Comparison of ENCODE assay signal across 1 cellular context in the genomic region with DNA sequence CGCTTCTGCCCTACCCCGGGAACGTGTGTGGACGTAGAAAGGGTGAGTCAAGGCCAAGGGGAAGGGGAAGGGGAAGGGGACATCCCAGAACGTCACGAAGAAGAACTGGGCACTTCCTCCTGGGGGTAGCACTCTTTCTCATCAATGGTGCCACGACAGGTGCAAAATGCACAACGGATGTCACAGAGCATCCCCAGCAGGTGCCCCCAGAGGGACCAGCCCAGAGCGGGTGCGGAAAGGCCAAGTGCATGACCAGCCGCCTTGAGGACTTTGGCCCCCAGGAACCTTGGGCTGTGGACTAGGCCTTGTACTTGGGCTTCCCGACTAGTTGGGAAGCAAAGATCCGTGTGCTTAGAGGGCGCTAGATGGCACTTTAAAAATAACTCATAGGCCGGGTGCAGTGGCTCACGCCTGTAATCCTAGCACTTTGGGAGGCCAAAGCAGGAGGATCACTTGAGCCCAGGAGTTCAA.
TF ChIP-seq lines count a peak whose summit lies in the region.

No MANE protein-coding gene starts in this region.

TF ChIP-seq in HepG2, 621 proteins besides CTCF, POLR2A, EP300 and RAD21 (continued from another document and continues in another):
- TF ChIP-seq, protein P1, sequence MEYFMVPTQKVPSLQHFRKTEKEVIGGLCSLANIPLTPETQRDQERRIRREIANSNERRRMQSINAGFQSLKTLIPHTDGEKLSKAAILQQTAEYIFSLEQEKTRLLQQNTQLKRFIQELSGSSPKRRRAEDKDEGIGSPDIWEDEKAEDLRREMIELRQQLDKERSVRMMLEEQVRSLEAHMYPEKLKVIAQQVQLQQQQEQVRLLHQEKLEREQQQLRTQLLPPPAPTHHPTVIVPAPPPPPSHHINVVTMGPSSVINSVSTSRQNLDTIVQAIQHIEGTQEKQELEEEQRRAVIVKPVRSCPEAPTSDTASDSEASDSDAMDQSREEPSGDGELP (IDR thresholded peaks at IDR 0.05; ENCODE audit: borderline replicate concordance, low read depth) = no peak
- TF ChIP-seq, protein P2, sequence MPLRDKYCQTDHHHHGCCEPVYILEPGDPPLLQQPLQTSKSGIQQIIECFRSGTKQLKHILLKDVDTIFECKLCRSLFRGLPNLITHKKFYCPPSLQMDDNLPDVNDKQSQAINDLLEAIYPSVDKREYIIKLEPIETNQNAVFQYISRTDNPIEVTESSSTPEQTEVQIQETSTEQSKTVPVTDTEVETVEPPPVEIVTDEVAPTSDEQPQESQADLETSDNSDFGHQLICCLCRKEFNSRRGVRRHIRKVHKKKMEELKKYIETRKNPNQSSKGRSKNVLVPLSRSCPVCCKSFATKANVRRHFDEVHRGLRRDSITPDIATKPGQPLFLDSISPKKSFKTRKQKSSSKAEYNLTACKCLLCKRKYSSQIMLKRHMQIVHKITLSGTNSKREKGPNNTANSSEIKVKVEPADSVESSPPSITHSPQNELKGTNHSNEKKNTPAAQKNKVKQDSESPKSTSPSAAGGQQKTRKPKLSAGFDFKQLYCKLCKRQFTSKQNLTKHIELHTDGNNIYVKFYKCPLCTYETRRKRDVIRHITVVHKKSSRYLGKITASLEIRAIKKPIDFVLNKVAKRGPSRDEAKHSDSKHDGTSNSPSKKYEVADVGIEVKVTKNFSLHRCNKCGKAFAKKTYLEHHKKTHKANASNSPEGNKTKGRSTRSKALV (CRISPR knock-in tag; IDR thresholded peaks at IDR 0.05) = no peak
- no peak for TF ChIP-seq MEIS2 (CRISPR knock-in tag; IDR thresholded peaks at IDR 0.05)
- TF ChIP-seq ZBTB21 (CRISPR knock-in tag; IDR thresholded peaks at IDR 0.05) = peak; percentile 40; the same call in 1 of the 2 replicates
- TF ChIP-seq ZNF441 (CRISPR knock-in tag; IDR thresholded peaks at IDR 0.05; ENCODE audit: borderline replicate concordance) = peak; percentile 52; the same call in 1 of the 2 replicates
- TF ChIP-seq, protein P3, sequence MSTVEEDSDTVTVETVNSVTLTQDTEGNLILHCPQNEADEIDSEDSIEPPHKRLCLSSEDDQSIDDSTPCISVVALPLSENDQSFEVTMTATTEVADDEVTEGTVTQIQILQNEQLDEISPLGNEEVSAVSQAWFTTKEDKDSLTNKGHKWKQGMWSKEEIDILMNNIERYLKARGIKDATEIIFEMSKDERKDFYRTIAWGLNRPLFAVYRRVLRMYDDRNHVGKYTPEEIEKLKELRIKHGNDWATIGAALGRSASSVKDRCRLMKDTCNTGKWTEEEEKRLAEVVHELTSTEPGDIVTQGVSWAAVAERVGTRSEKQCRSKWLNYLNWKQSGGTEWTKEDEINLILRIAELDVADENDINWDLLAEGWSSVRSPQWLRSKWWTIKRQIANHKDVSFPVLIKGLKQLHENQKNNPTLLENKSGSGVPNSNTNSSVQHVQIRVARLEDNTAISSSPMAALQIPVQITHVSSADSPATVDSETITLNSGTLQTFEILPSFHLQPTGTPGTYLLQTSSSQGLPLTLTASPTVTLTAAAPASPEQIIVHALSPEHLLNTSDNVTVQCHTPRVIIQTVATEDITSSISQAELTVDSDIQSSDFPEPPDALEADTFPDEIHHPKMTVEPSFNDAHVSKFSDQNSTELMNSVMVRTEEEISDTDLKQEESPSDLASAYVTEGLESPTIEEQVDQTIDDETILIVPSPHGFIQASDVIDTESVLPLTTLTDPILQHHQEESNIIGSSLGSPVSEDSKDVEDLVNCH (CRISPR knock-in tag; IDR thresholded peaks at IDR 0.05) = no peak
- TF ChIP-seq, protein P4, sequence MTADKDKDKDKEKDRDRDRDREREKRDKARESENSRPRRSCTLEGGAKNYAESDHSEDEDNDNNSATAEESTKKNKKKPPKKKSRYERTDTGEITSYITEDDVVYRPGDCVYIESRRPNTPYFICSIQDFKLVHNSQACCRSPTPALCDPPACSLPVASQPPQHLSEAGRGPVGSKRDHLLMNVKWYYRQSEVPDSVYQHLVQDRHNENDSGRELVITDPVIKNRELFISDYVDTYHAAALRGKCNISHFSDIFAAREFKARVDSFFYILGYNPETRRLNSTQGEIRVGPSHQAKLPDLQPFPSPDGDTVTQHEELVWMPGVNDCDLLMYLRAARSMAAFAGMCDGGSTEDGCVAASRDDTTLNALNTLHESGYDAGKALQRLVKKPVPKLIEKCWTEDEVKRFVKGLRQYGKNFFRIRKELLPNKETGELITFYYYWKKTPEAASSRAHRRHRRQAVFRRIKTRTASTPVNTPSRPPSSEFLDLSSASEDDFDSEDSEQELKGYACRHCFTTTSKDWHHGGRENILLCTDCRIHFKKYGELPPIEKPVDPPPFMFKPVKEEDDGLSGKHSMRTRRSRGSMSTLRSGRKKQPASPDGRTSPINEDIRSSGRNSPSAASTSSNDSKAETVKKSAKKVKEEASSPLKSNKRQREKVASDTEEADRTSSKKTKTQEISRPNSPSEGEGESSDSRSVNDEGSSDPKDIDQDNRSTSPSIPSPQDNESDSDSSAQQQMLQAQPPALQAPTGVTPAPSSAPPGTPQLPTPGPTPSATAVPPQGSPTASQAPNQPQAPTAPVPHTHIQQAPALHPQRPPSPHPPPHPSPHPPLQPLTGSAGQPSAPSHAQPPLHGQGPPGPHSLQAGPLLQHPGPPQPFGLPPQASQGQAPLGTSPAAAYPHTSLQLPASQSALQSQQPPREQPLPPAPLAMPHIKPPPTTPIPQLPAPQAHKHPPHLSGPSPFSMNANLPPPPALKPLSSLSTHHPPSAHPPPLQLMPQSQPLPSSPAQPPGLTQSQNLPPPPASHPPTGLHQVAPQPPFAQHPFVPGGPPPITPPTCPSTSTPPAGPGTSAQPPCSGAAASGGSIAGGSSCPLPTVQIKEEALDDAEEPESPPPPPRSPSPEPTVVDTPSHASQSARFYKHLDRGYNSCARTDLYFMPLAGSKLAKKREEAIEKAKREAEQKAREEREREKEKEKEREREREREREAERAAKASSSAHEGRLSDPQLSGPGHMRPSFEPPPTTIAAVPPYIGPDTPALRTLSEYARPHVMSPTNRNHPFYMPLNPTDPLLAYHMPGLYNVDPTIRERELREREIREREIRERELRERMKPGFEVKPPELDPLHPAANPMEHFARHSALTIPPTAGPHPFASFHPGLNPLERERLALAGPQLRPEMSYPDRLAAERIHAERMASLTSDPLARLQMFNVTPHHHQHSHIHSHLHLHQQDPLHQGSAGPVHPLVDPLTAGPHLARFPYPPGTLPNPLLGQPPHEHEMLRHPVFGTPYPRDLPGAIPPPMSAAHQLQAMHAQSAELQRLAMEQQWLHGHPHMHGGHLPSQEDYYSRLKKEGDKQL (CRISPR knock-in tag; IDR thresholded peaks at IDR 0.05; ENCODE audit: low read depth) = peak; percentile 13; the same call in 1 of the 2 replicates
- TF ChIP-seq, protein P5, sequence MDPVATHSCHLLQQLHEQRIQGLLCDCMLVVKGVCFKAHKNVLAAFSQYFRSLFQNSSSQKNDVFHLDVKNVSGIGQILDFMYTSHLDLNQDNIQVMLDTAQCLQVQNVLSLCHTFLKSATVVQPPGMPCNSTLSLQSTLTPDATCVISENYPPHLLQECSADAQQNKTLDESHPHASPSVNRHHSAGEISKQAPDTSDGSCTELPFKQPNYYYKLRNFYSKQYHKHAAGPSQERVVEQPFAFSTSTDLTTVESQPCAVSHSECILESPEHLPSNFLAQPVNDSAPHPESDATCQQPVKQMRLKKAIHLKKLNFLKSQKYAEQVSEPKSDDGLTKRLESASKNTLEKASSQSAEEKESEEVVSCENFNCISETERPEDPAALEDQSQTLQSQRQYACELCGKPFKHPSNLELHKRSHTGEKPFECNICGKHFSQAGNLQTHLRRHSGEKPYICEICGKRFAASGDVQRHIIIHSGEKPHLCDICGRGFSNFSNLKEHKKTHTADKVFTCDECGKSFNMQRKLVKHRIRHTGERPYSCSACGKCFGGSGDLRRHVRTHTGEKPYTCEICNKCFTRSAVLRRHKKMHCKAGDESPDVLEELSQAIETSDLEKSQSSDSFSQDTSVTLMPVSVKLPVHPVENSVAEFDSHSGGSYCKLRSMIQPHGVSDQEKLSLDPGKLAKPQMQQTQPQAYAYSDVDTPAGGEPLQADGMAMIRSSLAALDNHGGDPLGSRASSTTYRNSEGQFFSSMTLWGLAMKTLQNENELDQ (CRISPR knock-in tag; IDR thresholded peaks at IDR 0.05; ENCODE audit: borderline replicate concordance) = no peak; the same call in 1 of the 2 replicates
- 0 out of 2 replicates have a peak, but pooled peaks have one; percentile 14 for TF ChIP-seq DPF2 (CRISPR knock-in tag; IDR thresholded peaks at IDR 0.05; ENCODE audit: borderline replicate concordance, low read depth)
- no peak for TF ChIP-seq NR3C1 (CRISPR knock-in tag; IDR thresholded peaks at IDR 0.05)
- TF ChIP-seq, protein P6, sequence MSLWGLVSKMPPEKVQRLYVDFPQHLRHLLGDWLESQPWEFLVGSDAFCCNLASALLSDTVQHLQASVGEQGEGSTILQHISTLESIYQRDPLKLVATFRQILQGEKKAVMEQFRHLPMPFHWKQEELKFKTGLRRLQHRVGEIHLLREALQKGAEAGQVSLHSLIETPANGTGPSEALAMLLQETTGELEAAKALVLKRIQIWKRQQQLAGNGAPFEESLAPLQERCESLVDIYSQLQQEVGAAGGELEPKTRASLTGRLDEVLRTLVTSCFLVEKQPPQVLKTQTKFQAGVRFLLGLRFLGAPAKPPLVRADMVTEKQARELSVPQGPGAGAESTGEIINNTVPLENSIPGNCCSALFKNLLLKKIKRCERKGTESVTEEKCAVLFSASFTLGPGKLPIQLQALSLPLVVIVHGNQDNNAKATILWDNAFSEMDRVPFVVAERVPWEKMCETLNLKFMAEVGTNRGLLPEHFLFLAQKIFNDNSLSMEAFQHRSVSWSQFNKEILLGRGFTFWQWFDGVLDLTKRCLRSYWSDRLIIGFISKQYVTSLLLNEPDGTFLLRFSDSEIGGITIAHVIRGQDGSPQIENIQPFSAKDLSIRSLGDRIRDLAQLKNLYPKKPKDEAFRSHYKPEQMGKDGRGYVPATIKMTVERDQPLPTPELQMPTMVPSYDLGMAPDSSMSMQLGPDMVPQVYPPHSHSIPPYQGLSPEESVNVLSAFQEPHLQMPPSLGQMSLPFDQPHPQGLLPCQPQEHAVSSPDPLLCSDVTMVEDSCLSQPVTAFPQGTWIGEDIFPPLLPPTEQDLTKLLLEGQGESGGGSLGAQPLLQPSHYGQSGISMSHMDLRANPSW (CRISPR knock-in tag; IDR thresholded peaks at IDR 0.05; ENCODE audit: borderline replicate concordance) = no peak
- TF ChIP-seq ATF7-NPFF (CRISPR knock-in tag; IDR thresholded peaks at IDR 0.05; ENCODE audit: low read depth) = peak; percentile 71
- no peak for TF ChIP-seq SMARCE1 (IDR thresholded peaks at IDR 0.05; ENCODE audit: borderline replicate concordance)
- TF ChIP-seq RNF2 (conservative IDR thresholded peaks at IDR 0.05; ENCODE audit: low read depth) = no peak
- TF ChIP-seq ZNF589 (CRISPR knock-in tag; conservative IDR thresholded peaks at IDR 0.05) = no peak
- TF ChIP-seq RCOR2 (CRISPR knock-in tag; IDR thresholded peaks at IDR 0.05) = peak; percentile 42; the same call in 1 of the 2 replicates
- TF ChIP-seq ZNF891 (CRISPR knock-in tag; IDR thresholded peaks at IDR 0.05) = peak; percentile 41; the same call in 1 of the 2 replicates
- no peak for TF ChIP-seq MYC (CRISPR knock-in tag; IDR thresholded peaks at IDR 0.05; ENCODE audit: borderline replicate concordance)
- no peak for TF ChIP-seq ZNF841 (CRISPR knock-in tag; IDR thresholded peaks at IDR 0.05; ENCODE audit: borderline replicate concordance)
- no peak for TF ChIP-seq ZNF292 (CRISPR knock-in tag; IDR thresholded peaks at IDR 0.05; ENCODE audit: borderline replicate concordance, low read depth)
- TF ChIP-seq, protein P7, sequence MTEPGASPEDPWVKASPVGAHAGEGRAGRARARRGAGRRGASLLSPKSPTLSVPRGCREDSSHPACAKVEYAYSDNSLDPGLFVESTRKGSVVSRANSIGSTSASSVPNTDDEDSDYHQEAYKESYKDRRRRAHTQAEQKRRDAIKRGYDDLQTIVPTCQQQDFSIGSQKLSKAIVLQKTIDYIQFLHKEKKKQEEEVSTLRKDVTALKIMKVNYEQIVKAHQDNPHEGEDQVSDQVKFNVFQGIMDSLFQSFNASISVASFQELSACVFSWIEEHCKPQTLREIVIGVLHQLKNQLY (CRISPR knock-in tag; IDR thresholded peaks at IDR 0.05) = no peak
- TF ChIP-seq, protein P8, sequence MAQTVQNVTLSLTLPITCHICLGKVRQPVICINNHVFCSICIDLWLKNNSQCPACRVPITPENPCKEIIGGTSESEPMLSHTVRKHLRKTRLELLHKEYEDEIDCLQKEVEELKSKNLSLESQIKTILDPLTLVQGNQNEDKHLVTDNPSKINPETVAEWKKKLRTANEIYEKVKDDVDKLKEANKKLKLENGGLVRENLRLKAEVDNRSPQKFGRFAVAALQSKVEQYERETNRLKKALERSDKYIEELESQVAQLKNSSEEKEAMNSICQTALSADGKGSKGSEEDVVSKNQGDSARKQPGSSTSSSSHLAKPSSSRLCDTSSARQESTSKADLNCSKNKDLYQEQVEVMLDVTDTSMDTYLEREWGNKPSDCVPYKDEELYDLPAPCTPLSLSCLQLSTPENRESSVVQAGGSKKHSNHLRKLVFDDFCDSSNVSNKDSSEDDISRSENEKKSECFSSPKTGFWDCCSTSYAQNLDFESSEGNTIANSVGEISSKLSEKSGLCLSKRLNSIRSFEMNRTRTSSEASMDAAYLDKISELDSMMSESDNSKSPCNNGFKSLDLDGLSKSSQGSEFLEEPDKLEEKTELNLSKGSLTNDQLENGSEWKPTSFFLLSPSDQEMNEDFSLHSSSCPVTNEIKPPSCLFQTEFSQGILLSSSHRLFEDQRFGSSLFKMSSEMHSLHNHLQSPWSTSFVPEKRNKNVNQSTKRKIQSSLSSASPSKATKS (CRISPR knock-in tag; IDR thresholded peaks at IDR 0.05) = no peak
- no peak for TF ChIP-seq FOXA3 (CRISPR knock-in tag; IDR thresholded peaks at IDR 0.05)
- peak; percentile 50; the same call in 1 of the 2 replicates for TF ChIP-seq HHEX (CRISPR knock-in tag; IDR thresholded peaks at IDR 0.05)
- TF ChIP-seq CBX5 (CRISPR knock-in tag; IDR thresholded peaks at IDR 0.05; ENCODE audit: borderline replicate concordance) = no peak
- TF ChIP-seq NRL (CRISPR knock-in tag; IDR thresholded peaks at IDR 0.05; ENCODE audit: borderline replicate concordance) = 0 out of 2 replicates have a peak, but pooled peaks have one; percentile 2
- TF ChIP-seq ELF3 (CRISPR knock-in tag; IDR thresholded peaks at IDR 0.05) = no peak
- TF ChIP-seq ZNF816 (CRISPR knock-in tag; IDR thresholded peaks at IDR 0.05; ENCODE audit: borderline replicate concordance) = no peak
- TF ChIP-seq ZNF724P (CRISPR knock-in tag; IDR thresholded peaks at IDR 0.05; ENCODE audit: borderline replicate concordance) = peak; percentile 31; the same call in 1 of the 2 replicates
- no peak for TF ChIP-seq TSC22D2 (CRISPR knock-in tag; IDR thresholded peaks at IDR 0.05; ENCODE audit: borderline replicate concordance)
- TF ChIP-seq PHF21A (CRISPR knock-in tag; IDR thresholded peaks at IDR 0.05) = peak; percentile 63
- peak; percentile 66 for TF ChIP-seq GATAD2A (CRISPR knock-in tag; IDR thresholded peaks at IDR 0.05)
- no peak for TF ChIP-seq ZNF629 (CRISPR knock-in tag; conservative IDR thresholded peaks at IDR 0.05)
- no peak for TF ChIP-seq SIN3B (IDR thresholded peaks at IDR 0.05; ENCODE audit: low read length)
- TF ChIP-seq, protein P9, sequence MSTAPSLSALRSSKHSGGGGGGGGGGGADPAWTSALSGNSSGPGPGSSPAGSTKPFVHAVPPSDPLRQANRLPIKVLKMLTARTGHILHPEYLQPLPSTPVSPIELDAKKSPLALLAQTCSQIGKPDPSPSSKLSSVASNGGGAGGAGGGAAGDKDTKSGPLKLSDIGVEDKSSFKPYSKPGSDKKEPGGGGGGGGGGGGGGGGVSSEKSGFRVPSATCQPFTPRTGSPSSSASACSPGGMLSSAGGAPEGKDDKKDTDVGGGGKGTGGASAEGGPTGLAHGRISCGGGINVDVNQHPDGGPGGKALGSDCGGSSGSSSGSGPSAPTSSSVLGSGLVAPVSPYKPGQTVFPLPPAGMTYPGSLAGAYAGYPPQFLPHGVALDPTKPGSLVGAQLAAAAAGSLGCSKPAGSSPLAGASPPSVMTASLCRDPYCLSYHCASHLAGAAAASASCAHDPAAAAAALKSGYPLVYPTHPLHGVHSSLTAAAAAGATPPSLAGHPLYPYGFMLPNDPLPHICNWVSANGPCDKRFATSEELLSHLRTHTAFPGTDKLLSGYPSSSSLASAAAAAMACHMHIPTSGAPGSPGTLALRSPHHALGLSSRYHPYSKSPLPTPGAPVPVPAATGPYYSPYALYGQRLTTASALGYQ (CRISPR knock-in tag; IDR thresholded peaks at IDR 0.05) = no peak
